Comparison of ENCODE assay signal across 1 cellular context in the genomic region with DNA sequence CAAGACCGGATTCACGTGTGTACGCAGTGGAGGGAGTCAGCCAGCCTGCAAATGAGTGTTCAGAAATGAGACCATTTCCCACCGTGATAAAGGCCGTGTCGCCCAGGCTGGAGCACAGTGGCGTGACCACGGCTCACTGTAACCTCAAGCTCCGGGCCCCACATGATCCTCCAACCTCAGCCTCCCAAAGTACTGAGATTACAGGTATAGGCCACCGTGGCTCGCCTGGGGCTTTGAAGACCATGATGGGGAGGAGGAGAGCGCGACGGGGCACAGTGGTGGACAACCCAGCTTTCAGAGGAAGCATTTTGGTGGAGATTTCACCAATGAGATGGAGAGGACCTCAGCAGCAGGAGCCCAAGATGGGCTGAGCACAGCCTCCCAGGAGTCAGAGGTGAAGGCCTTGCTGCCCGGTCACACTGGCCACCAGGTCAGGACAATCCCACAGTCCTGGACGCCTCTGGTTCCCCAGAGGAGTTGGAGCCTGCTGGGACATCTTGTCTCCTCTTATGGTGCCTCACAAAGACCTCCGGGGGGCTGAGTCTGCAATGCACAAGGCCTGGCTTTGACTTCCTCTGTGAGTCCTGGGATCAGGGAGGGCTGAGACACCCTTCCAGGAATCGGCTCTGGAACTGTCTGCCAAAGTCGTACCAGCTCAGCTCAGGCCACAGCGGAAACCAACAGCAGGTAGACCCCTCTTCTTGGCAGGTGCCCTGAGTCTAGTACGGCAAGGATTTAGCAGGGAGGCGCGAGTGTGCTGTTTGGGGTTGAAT.
TF ChIP-seq lines count a peak whose summit lies in the region.

No MANE protein-coding gene starts in this region.

TF ChIP-seq in endothelial cell of umbilical vein, 7 proteins besides CTCF, POLR2A, EP300 and RAD21:
- TF ChIP-seq FOS (IDR thresholded peaks at IDR 0.05; ENCODE audit: borderline replicate concordance, insufficient read depth, low read length) (no peak), MYC (IDR thresholded peaks at IDR 0.05; ENCODE audit: low read depth, low read length) (no peak), POLR2AphosphoS5 (IDR thresholded peaks at IDR 0.05; ENCODE audit: insufficient read depth, low read depth, low read length) (no peak), EZH2 (IDR thresholded peaks at IDR 0.05; ENCODE audit: borderline replicate concordance, low read depth, low read length, severe bottlenecking) (no peak), GATA2 (IDR thresholded peaks at IDR 0.05; ENCODE audit: insufficient read depth, insufficient read length, low read depth, low read length) (no peak), JUN (IDR thresholded peaks at IDR 0.05; ENCODE audit: borderline replicate concordance, insufficient read depth, insufficient read length, low read depth) (no peak)
- TF ChIP-seq, protein P1, sequence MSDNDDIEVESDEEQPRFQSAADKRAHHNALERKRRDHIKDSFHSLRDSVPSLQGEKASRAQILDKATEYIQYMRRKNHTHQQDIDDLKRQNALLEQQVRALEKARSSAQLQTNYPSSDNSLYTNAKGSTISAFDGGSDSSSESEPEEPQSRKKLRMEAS (IDR thresholded peaks at IDR 0.05; ENCODE audit: insufficient read depth, insufficient read length) = no peak
TF ChIP-seq in endothelial cell of umbilical vein: peak in this region for 0.
